9 cellular contexts compared by ENCODE assay signal in the genomic region with DNA sequence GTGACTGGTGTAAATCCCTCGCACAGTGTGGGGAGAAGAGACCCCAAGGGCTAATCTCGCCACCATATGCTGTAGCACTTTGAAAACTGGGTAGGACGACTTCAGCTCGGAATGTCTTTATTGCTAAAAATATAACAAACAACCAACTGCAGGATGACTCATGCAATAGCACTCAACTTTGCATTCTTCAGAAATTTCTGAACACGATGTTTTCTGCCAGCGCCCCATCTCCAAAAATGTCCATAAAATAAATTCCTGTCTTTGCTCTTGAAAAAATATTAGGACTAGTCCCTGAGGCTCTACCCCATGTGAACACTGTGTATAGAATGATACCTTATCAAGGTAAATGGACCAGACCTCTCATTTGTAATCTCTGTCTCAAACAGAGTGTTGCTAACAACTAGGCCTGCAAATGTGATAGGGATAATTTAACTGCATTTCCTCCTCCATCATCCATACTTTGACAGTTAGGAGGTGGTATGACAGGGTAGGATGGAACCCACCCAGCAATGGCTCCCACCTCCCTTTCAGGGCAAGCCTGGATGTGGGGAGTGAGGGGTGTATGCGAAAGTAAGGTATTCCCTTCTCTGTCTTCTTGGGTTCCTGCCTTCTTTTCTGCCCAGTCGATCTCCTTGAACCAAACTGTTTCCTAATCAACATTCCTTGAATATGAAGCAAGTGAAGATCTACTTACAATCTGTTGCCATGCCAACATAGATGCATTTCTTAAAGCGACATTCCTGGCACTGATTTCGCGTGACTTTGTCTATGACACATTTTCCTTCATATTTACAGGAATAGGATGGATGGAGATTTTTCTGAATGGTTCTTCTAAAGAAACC.
DNase-seq lines count a peak whose midpoint lies in the region; ATAC-seq, FAIRE-seq and TF ChIP-seq lines count a peak whose summit lies in the region.
"Had no signal": no experiment of that assay in that cellular context is flagged by ENCODE, and none has a peak within 500 bp of the region (broad histone marks: within the 10 kb centered on the region; RNA-seq: fewer than 3 reads in every experiment).

No MANE protein-coding gene starts in this region.

- DNase-seq in HTR-8/SVneo (ENCODE audit: insufficient read length, low spot score) (peak; percentile 61), K562 (ENCODE audit: extremely low read depth in 1 of 4, low spot score in 3 of 4) (no peak), keratinocyte (ENCODE audit: low read depth, low spot score) (no peak), upper lobe of right lung (no peak), GF-D8 (lab: John Stamatoyannopoulos, UW) (no peak), nephron progenitor cell (no peak)
- DNase-seq: activated T-cell treated with anti-CD3 and anti-CD28 coated beads for 4 hours had no signal

- H3K36me3 ChIP-seq in K562 (ENCODE audit: control insufficient read depth, insufficient read depth, low read length) (no peaks in the 10 kb centered on the region), keratinocyte (ENCODE audit: control insufficient read depth in 2 of 2, extremely low read depth in 1 of 2, insufficient read depth in 2 of 2, low read length in 2 of 2) (no peaks in the 10 kb centered on the region), upper lobe of right lung (no peaks in the 10 kb centered on the region)

- H3K27ac Mint-ChIP-seq in nephron progenitor cell = no peak overlapping the region

- H2AFZ ChIP-seq in K562 (ENCODE audit: low read depth, low read length) (no peak overlapping the region), keratinocyte (ENCODE audit: control insufficient read depth, low read length) (peak overlapping the region; percentile 29)

- 47% methylated on average over 11 of the region's 11 CpGs for WGBS in K562 (ENCODE audit: insufficient coverage, low coverage, missing lambda C conversion rate)

- peak; percentile 80 for FAIRE-seq in HTR-8/SVneo (lab: Jason Lieb, UNC)
- FAIRE-seq in K562 (lab: Jason Lieb, UNC) = no peak
- peak; percentile 61 for FAIRE-seq in keratinocyte (lab: Jason Lieb, UNC)

- H3K9me3 Mint-ChIP-seq in nephron progenitor cell = no peaks in the 10 kb centered on the region

- no TSS peak for BruUV-seq in K562 (replicated peaks; lab: Mats Ljungman, UMichigan)

- H3K27ac ChIP-seq in K562 (ENCODE audit: extremely low read depth, low read depth, low read length) = no peak overlapping the region
- H3K27ac ChIP-seq in keratinocyte (ENCODE audit: control insufficient read depth, insufficient read depth, low read length) = peak overlapping the region; percentile 50
- H3K27ac ChIP-seq in upper lobe of right lung = peak overlapping the region; percentile 79

- TF ChIP-seq RAD21 in K562 (CRISPR knock-in tag; conservative IDR thresholded peaks at IDR 0.05 in 1 of 2, IDR thresholded peaks at IDR 0.05 in 1 of 2) = no peak

- in situ Hi-C loops in K562 (cut with MboI) = no loop called here

- H3K27me3 Mint-ChIP-seq in nephron progenitor cell (ENCODE audit: low read depth, poor library complexity) = no peaks in the 10 kb centered on the region

- CTCF ChIA-PET in K562 (lab: Yijun Ruan, JAX; ENCODE audit: low intra/inter-chr PET ratio) = no interaction called here

- no peaks in the 10 kb centered on the region for H3K79me2 ChIP-seq in K562 (ENCODE audit: control insufficient read depth, insufficient read depth, low read length)
- H3K79me2 ChIP-seq in keratinocyte (ENCODE audit: control insufficient read depth, insufficient read depth, low read length) = no peaks in the 10 kb centered on the region

- H3K4me3 ChIP-seq in K562 (no peak overlapping the region), keratinocyte (ENCODE audit: control insufficient read depth in 2 of 3, extremely low read depth in 1 of 3, insufficient read depth in 2 of 3, low read depth in 1 of 3, low read length in 3 of 3) (peak overlapping the region in 2 of 3 experiments; percentile 15 to 24), upper lobe of right lung (no peak overlapping the region)

- no peak overlapping the region for H3K4me3 Mint-ChIP-seq in nephron progenitor cell

- H4K20me1 ChIP-seq in K562 (replicated peaks; ENCODE audit: control insufficient read depth, insufficient read depth, low read length) = no peaks in the 10 kb centered on the region
- H4K20me1 ChIP-seq in keratinocyte (ENCODE audit: control insufficient read depth, extremely low read depth, insufficient read depth, low read length) = no peaks in the 10 kb centered on the region

- H3K4me1 ChIP-seq in K562 (replicated peaks in 1 of 2; ENCODE audit: control insufficient read depth in 2 of 2, insufficient read depth in 2 of 2, low read length in 2 of 2) = no peaks in the 10 kb centered on the region
- peaks cover 14% of the 10 kb centered on the region for H3K4me1 ChIP-seq in keratinocyte (ENCODE audit: control insufficient read depth, extremely low read depth, insufficient read depth, low read length)
- peaks cover 8% of the 10 kb centered on the region for H3K4me1 ChIP-seq in upper lobe of right lung

- H3K27me3 ChIP-seq in K562 (ENCODE audit: control insufficient read depth in 2 of 2, insufficient read depth in 2 of 2, low read length in 2 of 2) (no peaks in the 10 kb centered on the region), keratinocyte (ENCODE audit: control insufficient read depth, extremely low read depth, insufficient read depth, low read length) (no peaks in the 10 kb centered on the region), upper lobe of right lung (no peaks in the 10 kb centered on the region)

- no peaks in the 10 kb centered on the region for H3K9me3 ChIP-seq in K562 (replicated peaks; ENCODE audit: control insufficient read depth, insufficient read depth, low read depth, low read length)
- no peaks in the 10 kb centered on the region for H3K9me3 ChIP-seq in keratinocyte (ENCODE audit: control insufficient read depth, low read depth, low read length)
- H3K9me3 ChIP-seq in upper lobe of right lung = no peaks in the 10 kb centered on the region

- intact Hi-C loops in K562 (cut with micrococcal nuclease) (loop anchor here (10.0 kb wide), 1 partner anchor 261 kb away; no protein-coding TSS in a partner anchor), upper lobe of right lung (cut with DNase I) (no loop called here)

- no peak for TF ChIP-seq EP300 in K562 (IDR thresholded peaks at IDR 0.05; ENCODE audit: low read length)

- H3K9me1 ChIP-seq in K562 (ENCODE audit: control insufficient read depth, insufficient read depth, low read length) (no peaks in the 10 kb centered on the region), keratinocyte (ENCODE audit: control insufficient read depth, extremely low read depth, insufficient read depth, low read length) (no peaks in the 10 kb centered on the region)

- H3K36me3 Mint-ChIP-seq in nephron progenitor cell (ENCODE audit: low read depth) = no peaks in the 10 kb centered on the region

- no peak for TF ChIP-seq POLR2A in K562 (conservative IDR thresholded peaks at IDR 0.05)

- H3K9ac ChIP-seq in K562 (ENCODE audit: insufficient read depth in 1 of 2, low read depth in 2 of 2, low read length in 2 of 2) (no peak overlapping the region), keratinocyte (ENCODE audit: control insufficient read depth, extremely low read depth, insufficient read depth, low read length) (no peak overlapping the region)

- ATAC-seq in K562 = no peak
- peak; percentile 69 for ATAC-seq in upper lobe of right lung
- no peak for ATAC-seq in GM19035 (IDR thresholded peaks at IDR 0.05; ENCODE audit: unreplicated experiment)
- ATAC-seq: Panc1 had no signal

- H3K4me1 Mint-ChIP-seq in nephron progenitor cell = no peaks in the 10 kb centered on the region

- H3K4me2 ChIP-seq in K562 (ENCODE audit: insufficient read depth, low read length) (no peak overlapping the region), keratinocyte (ENCODE audit: control insufficient read depth, extremely low read depth, insufficient read depth, low read depth, low read length) (peak overlapping the region; percentile 77)

- dilution Hi-C loops in keratinocyte (cut with MboI; ENCODE audit: extremely low pct_ligation_motif_present, low sequenced_read_pairs) = no loop called here

- TF ChIP-seq CTCF in K562 (IDR thresholded peaks at IDR 0.05 in 2 of 3, conservative IDR thresholded peaks at IDR 0.05 in 1 of 3; ENCODE audit: insufficient read depth in 2 of 3, low read depth in 1 of 3, low read length in 3 of 3) (no peak), keratinocyte (optimal IDR thresholded peaks at IDR 0.05 in 1 of 3, IDR thresholded peaks at IDR 0.05 in 1 of 3, conservative IDR thresholded peaks at IDR 0.05 in 1 of 3; ENCODE audit: extremely low read depth in 1 of 3, insufficient read depth in 2 of 3, low read length in 3 of 3) (no peak), upper lobe of right lung (IDR thresholded peaks at IDR 0.05) (no peak), nephron progenitor cell (IDR thresholded peaks at IDR 0.05) (no peak)

- POLR2A ChIA-PET in K562 (lab: Yijun Ruan, JAX) = interaction anchor here (0.6 to 1.1 kb wide), 2 partner anchors 13 to 29 kb away, joined by 3 to 4 read pairs; no protein-coding TSS in a partner anchor

TF ChIP-seq in K562, 482 proteins besides CTCF, POLR2A, EP300 and RAD21 (continues in another document):
- no peak for TF ChIP-seq PRPF4 (IDR thresholded peaks at IDR 0.05; ENCODE audit: insufficient read depth, low read depth, low read length, poor library complexity, severe bottlenecking)
- TF ChIP-seq, protein P1, sequence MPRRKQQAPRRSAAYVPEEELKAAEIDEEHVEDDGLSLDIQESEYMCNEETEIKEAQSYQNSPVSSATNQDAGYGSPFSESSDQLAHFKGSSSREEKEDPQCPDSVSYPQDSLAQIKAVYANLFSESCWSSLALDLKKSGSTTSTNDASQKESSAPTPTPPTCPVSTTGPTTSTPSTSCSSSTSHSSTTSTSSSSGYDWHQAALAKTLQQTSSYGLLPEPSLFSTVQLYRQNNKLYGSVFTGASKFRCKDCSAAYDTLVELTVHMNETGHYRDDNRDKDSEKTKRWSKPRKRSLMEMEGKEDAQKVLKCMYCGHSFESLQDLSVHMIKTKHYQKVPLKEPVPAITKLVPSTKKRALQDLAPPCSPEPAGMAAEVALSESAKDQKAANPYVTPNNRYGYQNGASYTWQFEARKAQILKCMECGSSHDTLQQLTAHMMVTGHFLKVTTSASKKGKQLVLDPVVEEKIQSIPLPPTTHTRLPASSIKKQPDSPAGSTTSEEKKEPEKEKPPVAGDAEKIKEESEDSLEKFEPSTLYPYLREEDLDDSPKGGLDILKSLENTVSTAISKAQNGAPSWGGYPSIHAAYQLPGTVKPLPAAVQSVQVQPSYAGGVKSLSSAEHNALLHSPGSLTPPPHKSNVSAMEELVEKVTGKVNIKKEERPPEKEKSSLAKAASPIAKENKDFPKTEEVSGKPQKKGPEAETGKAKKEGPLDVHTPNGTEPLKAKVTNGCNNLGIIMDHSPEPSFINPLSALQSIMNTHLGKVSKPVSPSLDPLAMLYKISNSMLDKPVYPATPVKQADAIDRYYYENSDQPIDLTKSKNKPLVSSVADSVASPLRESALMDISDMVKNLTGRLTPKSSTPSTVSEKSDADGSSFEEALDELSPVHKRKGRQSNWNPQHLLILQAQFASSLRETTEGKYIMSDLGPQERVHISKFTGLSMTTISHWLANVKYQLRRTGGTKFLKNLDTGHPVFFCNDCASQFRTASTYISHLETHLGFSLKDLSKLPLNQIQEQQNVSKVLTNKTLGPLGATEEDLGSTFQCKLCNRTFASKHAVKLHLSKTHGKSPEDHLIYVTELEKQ (CRISPR knock-in tag; IDR thresholded peaks at IDR 0.05) = no peak
- no peak for TF ChIP-seq ZNF175 (CRISPR knock-in tag; IDR thresholded peaks at IDR 0.05; ENCODE audit: low read depth)
- TF ChIP-seq ZNF766 (CRISPR knock-in tag; conservative IDR thresholded peaks at IDR 0.05) = no peak

Comparison
In these comparisons a context has a peak if more than half of its experiments do, and no peak if none do; other contexts are left out.
1. H3K4me3 ChIP-seq: peak in keratinocyte (2 of 3); none in K562 (single experiment) and upper lobe of right lung (single experiment).